ENCODE assay signal across 12 cellular contexts in genomic region chr9:72383978-72384709, GRCh38. TPM values are rescaled to one million over a fixed set of nuclear protein-coding genes. Genes with fewer than 3 reads are reported as not detected.
DNase-seq lines count a peak whose midpoint lies in the region; ATAC-seq, FAIRE-seq and TF ChIP-seq lines count a peak whose summit lies in the region.
"Had no signal": no experiment of that assay in that cellular context is flagged by ENCODE, and none has a peak within 500 bp of the region (broad histone marks: within the 10 kb centered on the region; RNA-seq: fewer than 3 reads in every experiment).

No MANE protein-coding gene starts in this region.

- no peaks in the 10 kb centered on the region for H3K36me3 ChIP-seq in ACC112 (ENCODE audit: insufficient read depth, low read length)
- H3K36me3 ChIP-seq: sigmoid colon, upper lobe of right lung had no signal

- peak; percentile 70 for DNase-seq in H54 (ENCODE audit: insufficient read length, low spot score)
- DNase-seq in amniotic stem cell (lab: John Stamatoyannopoulos, UW), result peak; percentile 76
- peak; percentile 73 for DNase-seq in hepatic stellate cell (ENCODE audit: low spot score)
- no peak for DNase-seq in Right ventricle myocardium inferior (ENCODE audit: missing footprints)
- no peak for DNase-seq in left colon
- DNase-seq: activated CD8-positive, alpha-beta memory T cell treated with anti-CD3 and anti-CD28 coated beads, Interleukin-2, amount 50 U/mL, for 4 hours; NCI-H446 treated with DMSO at 0.1 percent for 48 hours; sigmoid colon; upper lobe of right lung had no signal

- no peak overlapping the region for H3K4me3 ChIP-seq in ACC112 (ENCODE audit: low read depth, low read length)
- H3K4me3 ChIP-seq: sigmoid colon, upper lobe of right lung had no signal

- no peak for TF ChIP-seq POLR2A in H54 (IDR thresholded peaks at IDR 0.05; ENCODE audit: low read depth, low read length)

- H2AFZ ChIP-seq in ACC112 (ENCODE audit: low read length, unreplicated experiment), result no peak overlapping the region

- H3K4me1 ChIP-seq in ACC112 (ENCODE audit: control insufficient read depth, insufficient read depth, low read length, unreplicated experiment), result peaks cover 24% of the 10 kb centered on the region
- H3K4me1 ChIP-seq: sigmoid colon, upper lobe of right lung had no signal

- H3K27ac ChIP-seq in ACC112 (ENCODE audit: low read depth, low read length), result peak overlapping the region; percentile 69
- H3K27ac ChIP-seq: upper lobe of right lung had no signal

- H3K27me3 ChIP-seq in ACC112 (ENCODE audit: insufficient read depth, low read length), result no peaks in the 10 kb centered on the region
- H3K27me3 ChIP-seq: sigmoid colon, upper lobe of right lung had no signal

- intact Hi-C loops in Right ventricle myocardium inferior (cut with DNase I) (no loop called here), left colon (cut with DNase I, micrococcal nuclease) (no loop called here)

- FAIRE-seq in H54 (lab: Jason Lieb, UNC), result peak; percentile 99

- H3K79me2 ChIP-seq in ACC112 (ENCODE audit: control insufficient read depth, insufficient read depth, low read length, unreplicated experiment), result no peaks in the 10 kb centered on the region

- ATAC-seq in GM21447 (IDR thresholded peaks at IDR 0.05; ENCODE audit: unreplicated experiment) (no peak), HG03025 (IDR thresholded peaks at IDR 0.05; ENCODE audit: low FRiP score, unreplicated experiment) (no peak), Right ventricle myocardium inferior (no peak), left colon (no peak)
- ATAC-seq: upper lobe of right lung had no signal

RNA-seq across cellular contexts. Expression of gene ZFAND5, which starts 19.1 kb away (rescaled TPM):
- 174 TPM for total RNA-seq in Right ventricle myocardium inferior
- total RNA-seq in left colon, result 100 to 1,000 TPM; 105 to 161 TPM

Comparison
In these comparisons a context has a peak if more than half of its experiments do, and no peak if none do; other contexts are left out.
1. DNase-seq: peak in H54 (single experiment), amniotic stem cell (single experiment) and hepatic stellate cell (single experiment); none in Right ventricle myocardium inferior (single experiment) and left colon (0 of 2).